Comparison of ENCODE assay signal across 17 cellular contexts in the genomic region with DNA sequence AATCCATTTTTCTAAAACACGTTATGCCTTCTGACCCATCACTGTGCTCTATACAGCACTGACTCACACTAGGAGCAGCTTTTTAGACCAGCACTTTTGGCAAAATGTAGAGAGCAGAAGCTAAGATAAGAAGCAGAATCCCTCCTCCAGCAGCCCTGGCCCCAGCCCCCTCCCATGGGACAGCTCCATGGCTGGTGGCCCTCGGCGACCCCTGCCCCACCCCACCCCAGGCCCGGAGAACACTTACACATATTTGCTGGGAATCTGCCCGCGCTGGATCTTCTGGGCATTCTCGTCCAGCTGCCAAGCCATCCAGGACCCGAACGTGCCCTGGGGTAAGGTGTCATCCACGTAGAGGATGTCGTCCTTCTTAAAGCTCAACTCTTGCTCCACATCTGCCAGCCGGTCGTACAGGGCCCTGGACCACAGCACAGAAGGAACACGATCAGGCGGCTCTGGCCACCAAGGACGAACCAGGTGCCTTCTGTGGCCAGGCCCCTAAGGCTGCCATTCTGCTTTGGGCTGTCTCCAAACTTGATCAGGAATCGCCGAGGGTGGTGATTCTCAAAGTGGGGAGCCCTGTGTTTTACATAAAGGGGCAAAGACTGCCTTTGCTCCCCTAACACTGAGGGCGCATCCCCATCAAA.
DNase-seq lines count a peak whose midpoint lies in the region; ATAC-seq and TF ChIP-seq lines count a peak whose summit lies in the region.
"Had no signal": no experiment of that assay in that cellular context is flagged by ENCODE, and none has a peak within 500 bp of the region (broad histone marks: within the 10 kb centered on the region; RNA-seq: fewer than 3 reads in every experiment).

No MANE protein-coding gene starts in this region.

- DNase-seq in T-helper 17 cell: no peak
- peak; percentile 5 for DNase-seq in glutamatergic neuron
- DNase-seq in lower lobe of right lung: peak; percentile 20
- DNase-seq in spleen: peak; percentile 55
- DNase-seq in HT-29 (ENCODE audit: low spot score): no peak
- no peak for DNase-seq in iPS-NIHi11 (ENCODE audit: low spot score)
- no peak for DNase-seq in GM19240 (ENCODE audit: insufficient read length, low spot score)
- DNase-seq: C1 segment of cervical spinal cord; Calu3; CD4-positive, alpha-beta memory T cell; COR-L47; DMS53; DMS79 treated with DMSO at 0.1 percent for 48 hours; GF-D8; GM23248; H9 had no signal

- H3K4me3 Mint-ChIP-seq in T-helper 17 cell (no peak overlapping the region), glutamatergic neuron (ENCODE audit: unreplicated experiment) (no peak overlapping the region)
- H3K4me3 Mint-ChIP-seq: CD4-positive, alpha-beta memory T cell; H9 had no signal

- no peak for TF ChIP-seq POLR2A in spleen (IDR thresholded peaks at IDR 0.05)

- H3K4me1 ChIP-seq in lower lobe of right lung (no peaks in the 10 kb centered on the region), spleen (no peaks in the 10 kb centered on the region)

- H3K36me3 ChIP-seq in lower lobe of right lung: peaks cover 92% of the 10 kb centered on the region
- peaks cover 0 to 90% (median 17%) of the 10 kb centered on the region in 6 donors for H3K36me3 ChIP-seq in spleen

- no peak overlapping the region for H3K4me3 ChIP-seq in lower lobe of right lung
- no peak overlapping the region for H3K4me3 ChIP-seq in spleen
- H3K4me3 ChIP-seq: GM23248 had no signal

- H3K9me3 ChIP-seq in T-helper 17 cell (ENCODE audit: control insufficient read depth, low read length, poor library complexity, severe bottlenecking): no peaks in the 10 kb centered on the region
- H3K9me3 ChIP-seq in lower lobe of right lung: no peaks in the 10 kb centered on the region
- no peaks in the 10 kb centered on the region for H3K9me3 ChIP-seq in spleen

- peak overlapping the region; percentile 43 for H3K27ac Mint-ChIP-seq in T-helper 17 cell
- H3K27ac Mint-ChIP-seq in glutamatergic neuron (ENCODE audit: unreplicated experiment): no peak overlapping the region

- H3K4me1 Mint-ChIP-seq in T-helper 17 cell (peaks cover 12% of the 10 kb centered on the region), glutamatergic neuron (ENCODE audit: low read depth, unreplicated experiment) (peaks cover 2% of the 10 kb centered on the region)

- ATAC-seq in T-helper 17 cell: no peak
- no peak for ATAC-seq in lower lobe of right lung
- ATAC-seq: HCT116 had no signal

- H3K9me3 Mint-ChIP-seq in glutamatergic neuron (ENCODE audit: unreplicated experiment): no peaks in the 10 kb centered on the region
- H3K9me3 Mint-ChIP-seq: CD4-positive, alpha-beta memory T cell; H9 had no signal

- H3K27me3 ChIP-seq in lower lobe of right lung (ENCODE audit: low read depth) (no peaks in the 10 kb centered on the region), spleen (replicated peaks in 1 of 7) (no peaks in the 10 kb centered on the region)

- H3K36me3 Mint-ChIP-seq in T-helper 17 cell (ENCODE audit: low read depth) (no peaks in the 10 kb centered on the region), glutamatergic neuron (ENCODE audit: unreplicated experiment) (peaks cover 9% of the 10 kb centered on the region)
- H3K36me3 Mint-ChIP-seq: CD4-positive, alpha-beta memory T cell had no signal

- H3K27me3 Mint-ChIP-seq in T-helper 17 cell: no peaks in the 10 kb centered on the region
- H3K27me3 Mint-ChIP-seq in glutamatergic neuron (ENCODE audit: unreplicated experiment): no peaks in the 10 kb centered on the region
- H3K27me3 Mint-ChIP-seq: CD4-positive, alpha-beta memory T cell had no signal

- intact Hi-C loops in lower lobe of right lung (cut with DNase I) (no loop called here), spleen (cut with DNase I; ENCODE audit: low total_unique reads) (no loop called here)

- no peak for TF ChIP-seq CTCF in glutamatergic neuron (IDR thresholded peaks at IDR 0.05; ENCODE audit: partially characterized antibody, unreplicated experiment)
- TF ChIP-seq CTCF in lower lobe of right lung (IDR thresholded peaks at IDR 0.05): no peak
- TF ChIP-seq CTCF in spleen (IDR thresholded peaks at IDR 0.05 in 8 of 11, conservative IDR thresholded peaks at IDR 0.05 in 3 of 11): no peak

- WGBS in spleen, 5 donors: 86 to 95% (median 94%) methylated on average over 14 to 19 of the region's 19 CpGs

- H3K27ac ChIP-seq in lower lobe of right lung (no peak overlapping the region), spleen (no peak overlapping the region)
- H3K27ac ChIP-seq: GM23248 had no signal

Comparison
In these comparisons a context has a peak if more than half of its experiments do, and no peak if none do; other contexts are left out.
1. DNase-seq: peak in glutamatergic neuron (single experiment), lower lobe of right lung (single experiment) and spleen (single experiment); none in T-helper 17 cell (0 of 3), HT-29 (single experiment), iPS-NIHi11 (single experiment) and GM19240 (single experiment).